9 cellular contexts compared by ENCODE assay signal in the genomic region with DNA sequence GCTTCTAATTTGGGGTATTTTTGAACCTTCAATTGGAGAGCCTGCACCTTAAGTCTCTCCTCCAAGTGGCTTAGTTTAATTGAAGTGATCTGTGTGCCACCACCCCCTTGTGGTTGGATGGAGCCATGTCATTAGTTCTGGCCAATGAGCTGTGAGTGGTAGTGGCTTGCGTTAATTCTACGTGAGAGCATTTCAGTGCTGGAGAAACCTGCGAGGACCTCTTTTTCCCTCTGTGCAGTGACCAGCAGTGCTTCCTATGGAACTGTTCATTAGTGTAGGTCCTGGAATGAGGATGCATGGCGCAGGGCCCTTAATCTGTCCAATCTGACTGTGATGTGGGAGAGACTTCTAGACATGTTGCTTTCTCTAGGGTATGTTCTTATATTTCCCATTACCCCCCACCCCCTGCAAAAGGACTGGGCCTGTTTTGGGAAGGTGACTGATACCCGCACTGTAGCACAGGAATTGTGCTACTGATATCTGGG. TPM values are rescaled to one million over a fixed set of nuclear protein-coding genes. Genes with fewer than 3 reads are reported as not detected.
A peak's percentile ranks its signal among the peaks of the same experiment; 100 is the strongest.
DNase-seq lines count a peak whose midpoint lies in the region; ATAC-seq lines count a peak whose summit lies in the region.
"Had no signal": no experiment of that assay in that cellular context is flagged by ENCODE, and none has a peak within 500 bp of the region (broad histone marks: within the 10 kb centered on the region; RNA-seq: fewer than 3 reads in every experiment).

No MANE protein-coding gene starts in this region.

- H3K9me3 ChIP-seq in effector memory CD4-positive, alpha-beta T cell (ENCODE audit: control insufficient read depth, low read length): no peaks in the 10 kb centered on the region

- no peaks in the 10 kb centered on the region for H3K27me3 ChIP-seq in effector memory CD4-positive, alpha-beta T cell (replicated peaks; ENCODE audit: control insufficient read depth, insufficient read depth, low read length, poor library complexity, severe bottlenecking)

- peak; percentile 70 to 84 for DNase-seq in AML-193 (lab: John Stamatoyannopoulos, UW)
- peak; percentile 23 for DNase-seq in NCI-H446 treated with DMSO at 0.1 percent for 48 hours (lab: John Stamatoyannopoulos, UW)
- peak; percentile 80 for DNase-seq in activated CD4-positive, alpha-beta T cell treated with anti-CD3 and anti-CD28 coated beads, Interleukin-2, amount 10 ng/mL, durations not matched to agents 7 days and 5 days
- peak; percentile 44 to 58 (median 51) for DNase-seq in effector memory CD4-positive, alpha-beta T cell
- DNase-seq in middle frontal gyrus (ENCODE audit: extremely low spot score, low spot score): peak; percentile 32
- peak; percentile 55 for DNase-seq in stimulated activated naive B cell treated with anti-CD40 and anti-IgM and Interleukin-4, amounts not matched to agents 10 μg/mL and 1 μg/mL and 100 μg/mL, for 72 hours

- ATAC-seq in GM18519 (IDR thresholded peaks at IDR 0.05; ENCODE audit: low FRiP score, unreplicated experiment) (peak; percentile 39), HG03095 (IDR thresholded peaks at IDR 0.05; ENCODE audit: unreplicated experiment) (peak; percentile 37)
- ATAC-seq in stimulated activated naive B cell treated with anti-CD40 and anti-IgM and Interleukin-4, amounts not matched to agents 10 μg/mL and 1 μg/mL and 100 μg/mL, for 72 hours (replicated peaks): peak; percentile 52 to 56

- H3K36me3 Mint-ChIP-seq in activated CD4-positive, alpha-beta T cell treated with anti-CD3 and anti-CD28 coated beads, Interleukin-2, amount 10 ng/mL, durations not matched to agents 7 days and 5 days (ENCODE audit: low read depth): peaks cover 12% of the 10 kb centered on the region
- H3K36me3 Mint-ChIP-seq in stimulated activated naive B cell treated with anti-CD40 and anti-IgM and Interleukin-4, amounts not matched to agents 10 μg/mL and 1 μg/mL and 100 μg/mL, for 72 hours: peaks cover 27 to 37% of the 10 kb centered on the region in 2 donors

- H3K4me1 Mint-ChIP-seq in activated CD4-positive, alpha-beta T cell treated with anti-CD3 and anti-CD28 coated beads, Interleukin-2, amount 10 ng/mL, durations not matched to agents 7 days and 5 days: peaks cover 47% of the 10 kb centered on the region
- H3K4me1 Mint-ChIP-seq in stimulated activated naive B cell treated with anti-CD40 and anti-IgM and Interleukin-4, amounts not matched to agents 10 μg/mL and 1 μg/mL and 100 μg/mL, for 72 hours: peaks cover 25 to 52% of the 10 kb centered on the region in 2 donors

- peaks cover 18% of the 10 kb centered on the region for H3K4me1 ChIP-seq in effector memory CD4-positive, alpha-beta T cell (ENCODE audit: control insufficient read depth, insufficient read depth, low read length, poor library complexity, severe bottlenecking)

- peak overlapping the region; percentile 73 for H3K27ac Mint-ChIP-seq in activated CD4-positive, alpha-beta T cell treated with anti-CD3 and anti-CD28 coated beads, Interleukin-2, amount 10 ng/mL, durations not matched to agents 7 days and 5 days
- peak overlapping the region; percentile 89 for H3K27ac Mint-ChIP-seq in stimulated activated naive B cell treated with anti-CD40 and anti-IgM and Interleukin-4, amounts not matched to agents 10 μg/mL and 1 μg/mL and 100 μg/mL, for 72 hours

- no peaks in the 10 kb centered on the region for H3K36me3 ChIP-seq in effector memory CD4-positive, alpha-beta T cell (ENCODE audit: control insufficient read depth, insufficient read depth, low read length)

- no peak overlapping the region for H3K4me3 Mint-ChIP-seq in activated CD4-positive, alpha-beta T cell treated with anti-CD3 and anti-CD28 coated beads, Interleukin-2, amount 10 ng/mL, durations not matched to agents 7 days and 5 days
- H3K4me3 Mint-ChIP-seq in stimulated activated naive B cell treated with anti-CD40 and anti-IgM and Interleukin-4, amounts not matched to agents 10 μg/mL and 1 μg/mL and 100 μg/mL, for 72 hours: peak overlapping the region; percentile 18 to 77

- CTCF ChIA-PET in activated CD4-positive, alpha-beta T cell treated with anti-CD3 and anti-CD28 coated beads, Interleukin-2, amount 10 ng/mL, durations not matched to agents 7 days and 5 days (lab: Charles Lee): interaction anchor here (0.6 to 4.2 kb wide), 11 partner anchors 10 to 474 kb away, joined by 3 to 116 read pairs (median 4); partner anchors contain the start of gene METTL2B

- no peaks in the 10 kb centered on the region for H3K9me3 Mint-ChIP-seq in activated CD4-positive, alpha-beta T cell treated with anti-CD3 and anti-CD28 coated beads, Interleukin-2, amount 10 ng/mL, durations not matched to agents 7 days and 5 days
- H3K9me3 Mint-ChIP-seq in stimulated activated naive B cell treated with anti-CD40 and anti-IgM and Interleukin-4, amounts not matched to agents 10 μg/mL and 1 μg/mL and 100 μg/mL, for 72 hours: no peaks in the 10 kb centered on the region
- H3K9me3 Mint-ChIP-seq: IgD-negative memory B cell had no signal

- no peak overlapping the region for H3K27ac ChIP-seq in effector memory CD4-positive, alpha-beta T cell (ENCODE audit: insufficient read depth, low read length, poor library complexity, severe bottlenecking)

- H3K4me3 ChIP-seq in effector memory CD4-positive, alpha-beta T cell (ENCODE audit: insufficient read depth, low read depth, low read length, poor library complexity, severe bottlenecking): no peak overlapping the region

- no peaks in the 10 kb centered on the region for H3K27me3 Mint-ChIP-seq in activated CD4-positive, alpha-beta T cell treated with anti-CD3 and anti-CD28 coated beads, Interleukin-2, amount 10 ng/mL, durations not matched to agents 7 days and 5 days
- H3K27me3 Mint-ChIP-seq in stimulated activated naive B cell treated with anti-CD40 and anti-IgM and Interleukin-4, amounts not matched to agents 10 μg/mL and 1 μg/mL and 100 μg/mL, for 72 hours: no peaks in the 10 kb centered on the region

- POLR2A ChIA-PET in activated CD4-positive, alpha-beta T cell treated with anti-CD3 and anti-CD28 coated beads, Interleukin-2, amount 10 ng/mL, durations not matched to agents 7 days and 5 days (lab: Charles Lee): interaction anchor here (0.7 to 1.0 kb wide), 2 partner anchors 16 to 28 kb away, joined by 3 read pairs; no protein-coding TSS in a partner anchor

RNA-seq across cellular contexts. Expression of gene HILPDA, which starts 3.8 kb away (rescaled TPM):
- 10 to 100 TPM; 10.8 to 11.9 TPM for total RNA-seq in activated CD4-positive, alpha-beta T cell treated with anti-CD3 and anti-CD28 coated beads, Interleukin-2, amount 10 ng/mL, durations not matched to agents 7 days and 5 days

RNA-seq across cellular contexts. Expression of gene METTL2B, which starts 17.1 kb away (rescaled TPM):
- 10 to 100 TPM; 24.7 to 27.3 TPM for total RNA-seq in activated CD4-positive, alpha-beta T cell treated with anti-CD3 and anti-CD28 coated beads, Interleukin-2, amount 10 ng/mL, durations not matched to agents 7 days and 5 days

RNA-seq across cellular contexts. Expression of gene IMPDH1, which starts 49.7 kb away (rescaled TPM):
- 10 to 100 TPM; 70.4 to 72.3 TPM for total RNA-seq in activated CD4-positive, alpha-beta T cell treated with anti-CD3 and anti-CD28 coated beads, Interleukin-2, amount 10 ng/mL, durations not matched to agents 7 days and 5 days

Comparison
In these comparisons a context has a peak if more than half of its experiments do, and no peak if none do; other contexts are left out.
1. DNase-seq: peak in every context shown above with its lines; median percentile 80 in activated CD4-positive, alpha-beta T cell treated with anti-CD3 and anti-CD28 coated beads, Interleukin-2, amount 10 ng/mL, durations not matched to agents 7 days and 5 days; 77 in AML-193; 55 in stimulated activated naive B cell treated with anti-CD40 and anti-IgM and Interleukin-4, amounts not matched to agents 10 μg/mL and 1 μg/mL and 100 μg/mL, for 72 hours; 51 in effector memory CD4-positive, alpha-beta T cell; 32 in middle frontal gyrus; 23 in NCI-H446 treated with DMSO at 0.1 percent for 48 hours.